In the genomic region with DNA sequence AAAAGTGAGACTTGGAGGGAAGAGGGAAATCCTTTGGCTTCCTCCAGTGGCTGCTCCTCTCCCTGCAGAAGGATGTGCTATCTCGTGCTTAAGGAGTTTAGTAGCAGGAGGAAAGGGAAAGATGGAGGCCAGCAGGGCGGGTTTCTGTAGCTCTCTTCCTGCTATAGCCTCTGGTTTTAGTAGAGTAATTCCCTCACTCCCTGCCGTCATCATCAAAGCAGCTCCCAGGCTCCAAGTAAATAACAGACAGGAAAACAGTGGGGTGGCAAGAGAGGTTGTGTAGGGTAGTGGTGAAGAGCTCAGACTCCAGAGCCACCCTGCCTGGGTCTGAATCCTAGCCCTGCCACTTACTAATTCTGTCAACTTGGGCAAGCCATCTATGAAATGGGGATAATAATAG, we compare ENCODE assay signal across 1 cellular context.
TF ChIP-seq lines count a peak whose summit lies in the region.

No MANE protein-coding gene starts in this region.

TF ChIP-seq in HEK293, 187 proteins besides CTCF, POLR2A, EP300 and RAD21 (continued from another document):
- TF ChIP-seq ZNF18 (tag by site-specific recombination; IDR thresholded peaks at IDR 0.05) (no peak), ZNF510 (tag by site-specific recombination; IDR thresholded peaks at IDR 0.05; ENCODE audit: insufficient replicate concordance) (no peak), ZFHX2 (tag by site-specific recombination; conservative IDR thresholded peaks at IDR 0.05) (no peak), ZNF777 (tag by site-specific recombination; IDR thresholded peaks at IDR 0.05; ENCODE audit: borderline replicate concordance) (no peak), ZIC2 (tag by site-specific recombination; IDR thresholded peaks at IDR 0.05) (0 out of 2 replicates have a peak, but pooled peaks have one; percentile 52)
